18 cellular contexts compared by ENCODE assay signal in genomic region chr12:118925407-118926202, GRCh38. TPM values are rescaled to one million over a fixed set of nuclear protein-coding genes. Genes with fewer than 3 reads are reported as not detected.
"Had no signal": no experiment of that assay in that cellular context is flagged by ENCODE, and none has a peak within 500 bp of the region (broad histone marks: within the 10 kb centered on the region; RNA-seq: fewer than 3 reads in every experiment).

No MANE protein-coding gene starts in this region.

- H3K4me1 Mint-ChIP-seq: activated naive CD8-positive, alpha-beta T cell treated with anti-CD3 and anti-CD28 coated beads, Interleukin-2, amount 50 U/mL, for 24 hours; neural crest cell had no signal

- H3K27me3 ChIP-seq: pancreas, thyroid gland, vagina had no signal

- H3K36me3 ChIP-seq: pancreas, thyroid gland, vagina had no signal

- H3K27me3 Mint-ChIP-seq: activated naive CD8-positive, alpha-beta T cell treated with anti-CD3 and anti-CD28 coated beads, Interleukin-2, amount 50 U/mL, for 24 hours had no signal

- H3K9me3 Mint-ChIP-seq: activated T-helper 1 cell treated with anti-CD3 and anti-CD28 coated beads, Interleukin-12 subunit alpha, Interleukin-12 subunit beta, Interleukin-2, Interleukin-4 antibody, amounts not matched to agents 30 ng/mL and 10 ng/mL and 1 ng/mL, durations not matched to agents 14 hours and 24 hours and 36 hours; neural crest cell had no signal

- ATAC-seq: activated CD8-positive, alpha-beta T cell treated with anti-CD3 and anti-CD28 coated beads, Interleukin-2, amount 10 ng/mL, durations not matched to agents 7 days and 5 days; activated naive CD8-positive, alpha-beta T cell treated with anti-CD3 and anti-CD28 coated beads, Interleukin-2, amount 50 U/mL, for 24 hours; esophagus mucosa had no signal

- DNase-seq: activated CD4-positive, alpha-beta T cell treated with anti-CD3 and anti-CD28 coated beads for 4 hours; activated CD8-positive, alpha-beta memory T cell treated with anti-CD3 and anti-CD28 coated beads, Interleukin-2, amount 50 U/mL, for 48 hours; activated CD8-positive, alpha-beta T cell treated with anti-CD3 and anti-CD28 coated beads, Interleukin-2, amount 10 ng/mL, durations not matched to agents 7 days and 5 days; activated naive CD4-positive, alpha-beta T cell treated with Interleukin-2 at 50 U/mL for 16 hours; activated naive CD8-positive, alpha-beta T cell treated with anti-CD3 and anti-CD28 coated beads, Interleukin-2, amount 50 U/mL, for 24 hours; left cardiac atrium; mesendoderm; pancreas; small intestine; T-helper 9 cell; thyroid gland had no signal

- H3K4me3 ChIP-seq: pancreas, thyroid gland, vagina had no signal

- H3K4me1 ChIP-seq: pancreas, thyroid gland, vagina had no signal

- H3K4me3 Mint-ChIP-seq: activated CD8-positive, alpha-beta T cell treated with anti-CD3 and anti-CD28 coated beads, Interleukin-2, amount 10 ng/mL, durations not matched to agents 7 days and 5 days; activated naive CD8-positive, alpha-beta T cell treated with anti-CD3 and anti-CD28 coated beads, Interleukin-2, amount 50 U/mL, for 24 hours; activated T-helper 1 cell treated with anti-CD3 and anti-CD28 coated beads, Interleukin-12 subunit alpha, Interleukin-12 subunit beta, Interleukin-2, Interleukin-4 antibody, amounts not matched to agents 30 ng/mL and 10 ng/mL and 1 ng/mL, durations not matched to agents 14 hours and 24 hours and 36 hours; neural crest cell had no signal

- H3K27ac ChIP-seq: pancreas, thyroid gland, vagina had no signal

- H3K27ac Mint-ChIP-seq: activated CD8-positive, alpha-beta T cell treated with anti-CD3 and anti-CD28 coated beads, Interleukin-2, amount 10 ng/mL, durations not matched to agents 7 days and 5 days; activated naive CD8-positive, alpha-beta T cell treated with anti-CD3 and anti-CD28 coated beads, Interleukin-2, amount 50 U/mL, for 24 hours; activated T-helper 1 cell treated with anti-CD3 and anti-CD28 coated beads, Interleukin-12 subunit alpha, Interleukin-12 subunit beta, Interleukin-2, Interleukin-4 antibody, amounts not matched to agents 30 ng/mL and 10 ng/mL and 1 ng/mL, durations not matched to agents 14 hours and 24 hours and 36 hours had no signal

- FAIRE-seq: astrocyte, endometrium, pancreas, small intestine had no signal

- H3K9me3 ChIP-seq: pancreas, thyroid gland, vagina had no signal

RNA-seq across cellular contexts. Expression of gene SRRM4, which starts 55.7 kb away (rescaled TPM):
- total RNA-seq: activated CD8-positive, alpha-beta T cell treated with anti-CD3 and anti-CD28 coated beads, Interleukin-2, amount 10 ng/mL, durations not matched to agents 7 days and 5 days; activated T-helper 1 cell treated with anti-CD3 and anti-CD28 coated beads, Interleukin-12 subunit alpha, Interleukin-12 subunit beta, Interleukin-2, Interleukin-4 antibody, amounts not matched to agents 30 ng/mL and 10 ng/mL and 1 ng/mL, durations not matched to agents 14 hours and 24 hours and 36 hours; esophagus mucosa; myocyte; pancreas had no signal
